Comparison of ENCODE assay signal across 33 cellular contexts in the genomic region with DNA sequence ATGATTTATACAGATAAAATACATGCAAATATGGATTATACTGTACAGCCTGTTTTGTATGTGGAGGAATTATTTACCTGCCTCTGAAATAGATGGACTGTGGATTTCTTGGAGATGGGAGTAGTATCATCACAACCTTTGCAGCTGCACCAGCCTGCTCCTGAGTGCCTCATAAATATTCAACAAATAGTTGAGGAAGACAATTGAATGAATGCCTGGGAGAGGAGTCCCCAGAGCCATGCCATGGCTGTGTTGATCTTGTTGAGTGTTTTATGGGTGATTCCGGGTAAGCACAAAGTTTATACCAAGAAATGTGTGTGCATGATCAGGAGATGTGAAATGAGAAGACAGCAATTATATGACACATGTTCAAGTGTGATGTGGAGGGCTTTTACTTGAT.
"Had no signal": no experiment of that assay in that cellular context is flagged by ENCODE, and none has a peak within 500 bp of the region (broad histone marks: within the 10 kb centered on the region; RNA-seq: fewer than 3 reads in every experiment).

No MANE protein-coding gene starts in this region.

- H3K27me3 ChIP-seq: adrenal gland, body of pancreas, colonic mucosa had no signal

- H3K36me3 Mint-ChIP-seq: activated CD4-positive, alpha-beta memory T cell treated with anti-CD3 and anti-CD28 coated beads for 36 hours; activated CD8-positive, alpha-beta memory T cell treated with anti-CD3 and anti-CD28 coated beads, Interleukin-2, amount 10 ng/mL, durations not matched to agents 7 days and 5 days; activated naive CD4-positive, alpha-beta T cell treated with anti-CD3 and anti-CD28 coated beads, Interleukin-2, amount 50 U/mL, for 24 hours; activated naive CD8-positive, alpha-beta T cell treated with anti-CD3 and anti-CD28 coated beads for 36 hours had no signal

- H3K27ac Mint-ChIP-seq: activated CD4-positive, alpha-beta memory T cell treated with anti-CD3 and anti-CD28 coated beads for 36 hours; activated CD4-positive, alpha-beta T cell treated with anti-CD3 and anti-CD28 coated beads for 36 hours; activated CD4-positive, alpha-beta T cell treated with anti-CD3 and anti-CD28 coated beads, Interleukin-2, amount 10 ng/mL, durations not matched to agents 24 days and 14 days; activated CD8-positive, alpha-beta memory T cell treated with anti-CD3 and anti-CD28 coated beads, Interleukin-2, amount 10 ng/mL, durations not matched to agents 7 days and 5 days; activated CD8-positive, alpha-beta T cell treated with anti-CD3 and anti-CD28 coated beads, Interleukin-2, amount 10 ng/mL, durations not matched to agents 7 days and 5 days; activated naive CD4-positive, alpha-beta T cell treated with anti-CD3 and anti-CD28 coated beads for 36 hours; activated naive CD4-positive, alpha-beta T cell treated with anti-CD3 and anti-CD28 coated beads, Interleukin-2, amount 50 U/mL, for 24 hours; activated naive CD8-positive, alpha-beta T cell treated with anti-CD3 and anti-CD28 coated beads for 36 hours; activated naive CD8-positive, alpha-beta T cell treated with anti-CD3 and anti-CD28 coated beads, Interleukin-2, amount 50 U/mL, for 24 hours; activated T-helper 1 cell treated with anti-CD3 and anti-CD28 coated beads, Interleukin-12 subunit alpha, Interleukin-12 subunit beta, Interleukin-2, Interleukin-4 antibody, amounts not matched to agents 30 ng/mL and 10 ng/mL and 1 ng/mL, durations not matched to agents 14 hours and 24 hours and 36 hours; activated T-helper 2 cell treated with anti-CD3 and anti-CD28 coated beads, Interferon-gamma antibody, Interleukin-2, Interleukin-4, amounts not matched to agents 10 μg/mL and 5 μg/mL and 100 μg/mL, durations not matched to agents 14 hours and 24 hours and 36 hours; endodermal cell; T-helper 17 cell; T-helper 2 cell treated with Interferon-gamma antibody and Interleukin-4, amounts not matched to agents 5 μg/mL and 100 μg/mL, for 36 hours had no signal

- H3K4me1 Mint-ChIP-seq: activated CD4-positive, alpha-beta T cell treated with anti-CD3 and anti-CD28 coated beads for 36 hours; activated CD4-positive, alpha-beta T cell treated with anti-CD3 and anti-CD28 coated beads, Interleukin-2, amount 10 ng/mL, durations not matched to agents 24 days and 14 days; activated CD8-positive, alpha-beta memory T cell treated with anti-CD3 and anti-CD28 coated beads, Interleukin-2, amount 10 ng/mL, durations not matched to agents 7 days and 5 days; activated naive CD4-positive, alpha-beta T cell treated with anti-CD3 and anti-CD28 coated beads, Interleukin-2, amount 50 U/mL, for 24 hours; activated naive CD8-positive, alpha-beta T cell treated with anti-CD3 and anti-CD28 coated beads for 36 hours; activated naive CD8-positive, alpha-beta T cell treated with anti-CD3 and anti-CD28 coated beads, Interleukin-2, amount 50 U/mL, for 24 hours; endodermal cell; T-helper 17 cell had no signal

- H3K4me3 Mint-ChIP-seq: activated CD4-positive, alpha-beta memory T cell treated with anti-CD3 and anti-CD28 coated beads for 36 hours; activated CD4-positive, alpha-beta T cell treated with anti-CD3 and anti-CD28 coated beads for 36 hours; activated CD4-positive, alpha-beta T cell treated with anti-CD3 and anti-CD28 coated beads, Interleukin-2, amount 10 ng/mL, durations not matched to agents 24 days and 14 days; activated CD8-positive, alpha-beta memory T cell treated with anti-CD3 and anti-CD28 coated beads, Interleukin-2, amount 10 ng/mL, durations not matched to agents 7 days and 5 days; activated CD8-positive, alpha-beta T cell treated with anti-CD3 and anti-CD28 coated beads, Interleukin-2, amount 10 ng/mL, durations not matched to agents 7 days and 5 days; activated naive CD4-positive, alpha-beta T cell treated with anti-CD3 and anti-CD28 coated beads for 36 hours; activated naive CD4-positive, alpha-beta T cell treated with anti-CD3 and anti-CD28 coated beads, Interleukin-2, amount 50 U/mL, for 24 hours; activated naive CD8-positive, alpha-beta T cell treated with anti-CD3 and anti-CD28 coated beads for 36 hours; activated naive CD8-positive, alpha-beta T cell treated with anti-CD3 and anti-CD28 coated beads, Interleukin-2, amount 50 U/mL, for 24 hours; activated T-helper 1 cell treated with anti-CD3 and anti-CD28 coated beads, Interleukin-12 subunit alpha, Interleukin-12 subunit beta, Interleukin-2, Interleukin-4 antibody, amounts not matched to agents 30 ng/mL and 10 ng/mL and 1 ng/mL, durations not matched to agents 14 hours and 24 hours and 36 hours; endodermal cell; T-helper 17 cell; T-helper 2 cell treated with Interferon-gamma antibody and Interleukin-4, amounts not matched to agents 5 μg/mL and 100 μg/mL, for 36 hours had no signal

- H3K27me3 Mint-ChIP-seq: activated CD4-positive, alpha-beta T cell treated with anti-CD3 and anti-CD28 coated beads, Interleukin-2, amount 10 ng/mL, durations not matched to agents 24 days and 14 days; activated naive CD4-positive, alpha-beta T cell treated with anti-CD3 and anti-CD28 coated beads, Interleukin-2, amount 50 U/mL, for 24 hours had no signal

- ATAC-seq: activated CD4-positive, alpha-beta T cell treated with anti-CD3 and anti-CD28 coated beads for 36 hours; activated CD8-positive, alpha-beta memory T cell treated with anti-CD3 and anti-CD28 coated beads, Interleukin-2, amount 10 ng/mL, durations not matched to agents 7 days and 5 days; activated CD8-positive, alpha-beta T cell treated with anti-CD3 and anti-CD28 coated beads, Interleukin-2, amount 10 ng/mL, durations not matched to agents 7 days and 5 days; activated naive CD8-positive, alpha-beta T cell treated with anti-CD3 and anti-CD28 coated beads, Interleukin-2, amount 50 U/mL, for 24 hours; body of pancreas; esophagus mucosa; T-helper 17 cell had no signal

- H3K36me3 ChIP-seq: adrenal gland, colonic mucosa, WERI-Rb-1 had no signal

- H3K4me3 ChIP-seq: adrenal gland, body of pancreas, colonic mucosa had no signal

- H3K9me3 Mint-ChIP-seq: activated CD4-positive, alpha-beta memory T cell treated with anti-CD3 and anti-CD28 coated beads for 36 hours; activated CD4-positive, alpha-beta T cell treated with anti-CD3 and anti-CD28 coated beads, Interleukin-2, amount 10 ng/mL, durations not matched to agents 24 days and 14 days; activated naive CD4-positive, alpha-beta T cell treated with anti-CD3 and anti-CD28 coated beads for 36 hours; activated naive CD4-positive, alpha-beta T cell treated with anti-CD3 and anti-CD28 coated beads, Interleukin-2, amount 50 U/mL, for 24 hours; activated naive CD8-positive, alpha-beta T cell treated with anti-CD3 and anti-CD28 coated beads for 36 hours; activated naive CD8-positive, alpha-beta T cell treated with anti-CD3 and anti-CD28 coated beads, Interleukin-2, amount 50 U/mL, for 24 hours; activated T-helper 1 cell treated with anti-CD3 and anti-CD28 coated beads, Interleukin-12 subunit alpha, Interleukin-12 subunit beta, Interleukin-2, Interleukin-4 antibody, amounts not matched to agents 30 ng/mL and 10 ng/mL and 1 ng/mL, durations not matched to agents 14 hours and 24 hours and 36 hours; activated T-helper 2 cell treated with anti-CD3 and anti-CD28 coated beads, Interferon-gamma antibody, Interleukin-2, Interleukin-4, amounts not matched to agents 10 μg/mL and 5 μg/mL and 100 μg/mL, durations not matched to agents 14 hours and 24 hours and 36 hours; endodermal cell; T-helper 2 cell treated with Interferon-gamma antibody and Interleukin-4, amounts not matched to agents 5 μg/mL and 100 μg/mL, for 36 hours had no signal

- H3K27ac ChIP-seq: adrenal gland, body of pancreas, colonic mucosa, WERI-Rb-1 had no signal

- H3K9me3 ChIP-seq: adrenal gland, body of pancreas, colonic mucosa had no signal

- H3K4me1 ChIP-seq: adrenal gland, body of pancreas, colonic mucosa had no signal

- DNase-seq: activated CD4-positive, alpha-beta memory T cell treated with anti-CD3 and anti-CD28 coated beads for 36 hours; activated CD4-positive, alpha-beta T cell treated with anti-CD3 and anti-CD28 coated beads for 36 hours; activated CD4-positive, alpha-beta T cell treated with anti-CD3 and anti-CD28 coated beads, Interleukin-2, amount 10 ng/mL, durations not matched to agents 24 days and 14 days; activated CD4-positive, CD25-positive, alpha-beta regulatory T cell; activated CD4-positive, CD25-positive, alpha-beta regulatory T cell treated with anti-CD3 and anti-CD28 coated beads, Interleukin-2, amount 50 U/mL, for 72 hours; activated CD8-positive, alpha-beta memory T cell treated with anti-CD3 and anti-CD28 coated beads, Interleukin-2, amount 10 ng/mL, durations not matched to agents 7 days and 5 days; activated CD8-positive, alpha-beta memory T cell treated with anti-CD3 and anti-CD28 coated beads, Interleukin-2, amount 50 U/mL, for 4 hours; activated CD8-positive, alpha-beta T cell treated with anti-CD3 and anti-CD28 coated beads, Interleukin-2, amount 10 ng/mL, durations not matched to agents 7 days and 5 days; activated effector memory CD4-positive, alpha-beta T cell treated with anti-CD3 and anti-CD28 coated beads, Interleukin-2, amount 50 U/mL, for 16 hours; activated naive CD4-positive, alpha-beta T cell treated with anti-CD3 and anti-CD28 coated beads for 36 hours; activated naive CD8-positive, alpha-beta T cell treated with anti-CD3 and anti-CD28 coated beads for 36 hours; activated naive CD8-positive, alpha-beta T cell treated with anti-CD3 and anti-CD28 coated beads, Interleukin-2, amount 50 U/mL, for 24 hours; activated T-cell treated with anti-CD3 and anti-CD28 coated beads, Interleukin-2, amount 50 U/mL, for 1 hour; activated T-cell treated with anti-CD3 and anti-CD28 coated beads, Interleukin-2, amount 50 U/mL, for 48 hours; adrenal gland; amygdala; aorta; body of pancreas; central memory CD4-positive, alpha-beta T cell; cerebellar nuclear complex; colonic mucosa; effector memory CD4-positive, alpha-beta T cell; endodermal cell; foreskin fibroblast; T-helper 1 cell; T-helper 17 cell; T1000; WERI-Rb-1 had no signal
